In the genomic region with DNA sequence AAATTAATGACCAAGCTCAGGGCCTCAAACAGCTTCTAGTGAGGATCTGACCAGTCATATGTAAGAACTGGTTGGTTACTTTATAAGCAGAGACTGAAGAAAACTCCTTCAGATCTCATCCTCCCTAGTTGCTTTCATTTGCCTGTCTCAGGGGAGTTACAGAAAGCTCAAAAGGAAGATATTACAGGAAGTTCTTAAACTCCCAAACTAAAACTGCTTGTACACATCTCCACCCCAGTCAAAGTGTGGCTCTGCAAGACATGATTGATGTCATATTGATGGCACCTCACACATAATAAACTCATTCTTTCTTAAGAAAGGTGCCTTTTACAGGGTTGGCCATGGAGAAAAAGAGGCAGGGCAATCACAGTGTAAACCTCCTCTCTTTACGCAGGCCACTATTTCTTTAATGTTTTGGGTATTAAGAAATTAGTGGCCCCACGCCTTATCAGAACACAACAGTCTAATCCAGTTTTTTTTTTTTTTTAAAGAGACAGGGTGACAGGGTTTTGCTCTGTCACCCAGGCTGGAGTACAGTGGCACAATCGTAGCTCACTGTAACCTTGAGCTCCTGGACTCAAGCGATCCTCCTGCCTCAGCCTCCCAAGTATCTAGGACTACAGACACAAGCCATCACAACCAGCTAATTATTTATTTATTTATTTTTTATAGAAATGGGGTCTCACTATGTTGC, we compare ENCODE assay signal across 8 cellular contexts.
DNase-seq lines count a peak whose midpoint lies in the region; ATAC-seq, FAIRE-seq and TF ChIP-seq lines count a peak whose summit lies in the region.
"Had no signal": no experiment of that assay in that cellular context is flagged by ENCODE, and none has a peak within 500 bp of the region (broad histone marks: within the 10 kb centered on the region; RNA-seq: fewer than 3 reads in every experiment).

No MANE protein-coding gene starts in this region.

- peak; percentile 65 for ATAC-seq in HG03025 (IDR thresholded peaks at IDR 0.05; ENCODE audit: low FRiP score, unreplicated experiment)

- no peak overlapping the region for H3K4me3 Mint-ChIP-seq in neural progenitor cell

- peaks cover 34% of the 10 kb centered on the region for H3F3A ChIP-seq in SU-DHL-6 (ENCODE audit: insufficient read depth)
- no peaks in the 10 kb centered on the region for H3F3A ChIP-seq in neural progenitor cell (ENCODE audit: low read depth)

- no peaks in the 10 kb centered on the region for H3K9me3 Mint-ChIP-seq in neural progenitor cell

- H3K4me2 ChIP-seq in SU-DHL-6 (ENCODE audit: low read depth, low read length, poor library complexity, severe bottlenecking), result peak overlapping the region; percentile 75
- H3K4me2 ChIP-seq in neural progenitor cell, result no peak overlapping the region

- FAIRE-seq in GM19239 (lab: Jason Lieb, UNC), result peak; percentile 99

- H3K27me3 Mint-ChIP-seq in neural progenitor cell (ENCODE audit: insufficient read depth, low read depth), result no peaks in the 10 kb centered on the region

- no peak for TF ChIP-seq CTCF in SU-DHL-6 (IDR thresholded peaks at IDR 0.05; ENCODE audit: insufficient read depth, low read length, poor library complexity, severe bottlenecking)
- no peak for TF ChIP-seq CTCF in right atrium auricular region (IDR thresholded peaks at IDR 0.05)
- TF ChIP-seq CTCF in neural progenitor cell (IDR thresholded peaks at IDR 0.05), result no peak

- H3K36me3 ChIP-seq in SU-DHL-6 (ENCODE audit: low read length), result no peaks in the 10 kb centered on the region
- H3K36me3 ChIP-seq in right atrium auricular region, result no peaks in the 10 kb centered on the region
- H3K36me3 ChIP-seq in neural progenitor cell, result no peaks in the 10 kb centered on the region
- H3K36me3 ChIP-seq: right lobe of liver had no signal

- H4K20me1 ChIP-seq in SU-DHL-6 (ENCODE audit: low read depth, low read length) (no peaks in the 10 kb centered on the region), neural progenitor cell (ENCODE audit: low read depth) (no peaks in the 10 kb centered on the region)

- H3K9ac ChIP-seq in SU-DHL-6 (ENCODE audit: low read length), result peak overlapping the region; percentile 26
- H3K9ac ChIP-seq in neural progenitor cell, result no peak overlapping the region

- H3K27ac Mint-ChIP-seq in neural progenitor cell, result no peak overlapping the region

- peaks cover 3% of the 10 kb centered on the region for H3K4me1 Mint-ChIP-seq in neural progenitor cell

- no peaks in the 10 kb centered on the region for H3K9me2 ChIP-seq in SU-DHL-6 (replicated peaks; ENCODE audit: insufficient read depth, low read length)

- H3K4me3 ChIP-seq in SU-DHL-6 (ENCODE audit: insufficient read depth, low read length, poor library complexity, severe bottlenecking) (peak overlapping the region; percentile 16), right atrium auricular region (no peak overlapping the region), neural progenitor cell (no peak overlapping the region)
- H3K4me3 ChIP-seq: right lobe of liver had no signal

- DNase-seq in GM19239 (ENCODE audit: insufficient read length, low spot score), result no peak
- no peak for DNase-seq in right atrium auricular region (ENCODE audit: low spot score)
- DNase-seq in activated gamma-delta T cell treated with Interleukin-2 at 50 U/mL for 16 hours, result no peak
- DNase-seq in NCI-H2196 treated with DMSO at 0.1 percent for 48 hours (lab: John Stamatoyannopoulos, UW; ENCODE audit: unreplicated experiment), result no peak
- no peak for DNase-seq in neural progenitor cell (ENCODE audit: low spot score)
- DNase-seq: right lobe of liver had no signal

- H3K9me3 ChIP-seq in SU-DHL-6 (ENCODE audit: insufficient read depth, low read length) (no peaks in the 10 kb centered on the region), right atrium auricular region (no peaks in the 10 kb centered on the region), neural progenitor cell (ENCODE audit: low read depth) (no peaks in the 10 kb centered on the region)
- H3K9me3 ChIP-seq: right lobe of liver had no signal

- no peaks in the 10 kb centered on the region for H3K79me2 ChIP-seq in SU-DHL-6 (ENCODE audit: insufficient read depth, low read length)
- no peaks in the 10 kb centered on the region for H3K79me2 ChIP-seq in neural progenitor cell (ENCODE audit: low read depth)

- peak overlapping the region; percentile 85 for H3K27ac ChIP-seq in SU-DHL-6 (ENCODE audit: low read depth, low read length)
- H3K27ac ChIP-seq in right atrium auricular region, result peak overlapping the region; percentile 51 to 70
- no peak overlapping the region for H3K27ac ChIP-seq in neural progenitor cell
- H3K27ac ChIP-seq: right lobe of liver had no signal

- H3K4me1 ChIP-seq in right atrium auricular region, result peaks cover 0 to 38% of the 10 kb centered on the region in 2 donors
- H3K4me1 ChIP-seq in neural progenitor cell, result no peaks in the 10 kb centered on the region
- H3K4me1 ChIP-seq: right lobe of liver had no signal

- no peaks in the 10 kb centered on the region for H3K27me3 ChIP-seq in SU-DHL-6 (ENCODE audit: low read length)
- no peaks in the 10 kb centered on the region for H3K27me3 ChIP-seq in right atrium auricular region
- no peaks in the 10 kb centered on the region for H3K27me3 ChIP-seq in neural progenitor cell
- H3K27me3 ChIP-seq: right lobe of liver had no signal

- H2AFZ ChIP-seq in SU-DHL-6 (ENCODE audit: low read depth, low read length, severe bottlenecking), result peak overlapping the region; percentile 72
- no peak overlapping the region for H2AFZ ChIP-seq in neural progenitor cell (replicated peaks)

- peaks cover 8% of the 10 kb centered on the region for H3K36me3 Mint-ChIP-seq in neural progenitor cell
